ENCODE assay signal across 9 cellular contexts in the genomic region with DNA sequence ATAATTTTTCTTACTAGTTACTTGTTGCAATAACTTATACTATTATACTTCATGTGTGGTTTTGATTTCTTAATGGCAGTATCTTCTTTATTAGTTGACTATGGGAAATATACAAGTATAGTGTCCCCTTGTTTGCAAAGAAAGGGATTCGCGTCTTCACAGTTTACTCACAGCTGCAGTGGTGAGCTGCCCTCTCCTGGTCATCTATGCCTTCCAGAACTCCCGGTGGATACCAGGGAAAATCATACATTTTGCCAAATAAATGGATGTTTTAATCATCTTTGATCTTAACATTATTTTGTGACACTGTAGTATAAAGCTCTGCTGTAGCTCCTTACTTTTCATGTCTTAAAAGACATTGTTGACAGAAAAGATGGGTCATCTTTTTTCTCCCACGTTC.
DNase-seq lines count a peak whose midpoint lies in the region; ATAC-seq and TF ChIP-seq lines count a peak whose summit lies in the region.
"Had no signal": no experiment of that assay in that cellular context is flagged by ENCODE, and none has a peak within 500 bp of the region (broad histone marks: within the 10 kb centered on the region; RNA-seq: fewer than 3 reads in every experiment).

No MANE protein-coding gene starts in this region.

- H3K9me2 ChIP-seq in HCT116 (ENCODE audit: insufficient read depth) = no peaks in the 10 kb centered on the region

- no peaks in the 10 kb centered on the region for H3K4me1 ChIP-seq in HCT116 (ENCODE audit: control insufficient read depth in 1 of 2, insufficient read depth in 2 of 2, low read length in 2 of 2)
- no peaks in the 10 kb centered on the region for H3K4me1 ChIP-seq in adrenal gland (replicated peaks in 1 of 2)
- no peaks in the 10 kb centered on the region for H3K4me1 ChIP-seq in upper lobe of left lung

- no peak overlapping the region for H3K4me3 Mint-ChIP-seq in natural killer cell
- H3K4me3 Mint-ChIP-seq: activated CD4-positive, alpha-beta T cell treated with anti-CD3 and anti-CD28 coated beads, Interleukin-2, amount 10 ng/mL, durations not matched to agents 7 days and 5 days had no signal

- POLR2A ChIA-PET in HCT116 (lab: Charles Lee) = interaction anchor here (1.0 kb wide), 1 partner anchor 19 kb away, joined by 3 read pairs; no protein-coding TSS in a partner anchor

- TF ChIP-seq EP300 in upper lobe of left lung (IDR thresholded peaks at IDR 0.05) = no peak

- no peak overlapping the region for H2AFZ ChIP-seq in HCT116 (ENCODE audit: low read depth, low read length, poor library complexity, severe bottlenecking)

- peak; percentile 8 for DNase-seq in AG10803 (ENCODE audit: low read depth)
- no peak for DNase-seq in HCT116 (ENCODE audit: low read depth, low spot score)
- peak; percentile 23 to 63 (median 27) for DNase-seq in adrenal gland
- peak; percentile 9 for DNase-seq in kidney tubule cell (ENCODE audit: low spot score)
- no peak for DNase-seq in upper lobe of left lung
- DNase-seq in natural killer cell = no peak
- DNase-seq: activated CD4-positive, alpha-beta T cell treated with anti-CD3 and anti-CD28 coated beads, Interleukin-2, amount 10 ng/mL, durations not matched to agents 7 days and 5 days had no signal

- no peaks in the 10 kb centered on the region for H3K36me3 ChIP-seq in HCT116 (ENCODE audit: control insufficient read depth in 1 of 2, insufficient read depth in 2 of 2, low read length in 2 of 2)
- H3K36me3 ChIP-seq in adrenal gland (replicated peaks in 1 of 2) = no peaks in the 10 kb centered on the region
- no peaks in the 10 kb centered on the region for H3K36me3 ChIP-seq in upper lobe of left lung

- intact Hi-C loops in HCT116 (cut with micrococcal nuclease) (loop anchor here (2.0 kb wide), 1 partner anchor 266 kb away; no protein-coding TSS in a partner anchor), adrenal gland (cut with DNase I) (loop anchor here in 1 of 2 donors (5.0 to 10.0 kb wide), 2 partner anchors 268 to 390 kb away; no protein-coding TSS in a partner anchor), natural killer cell (cut with micrococcal nuclease) (loop anchor here (5.0 kb wide), 1 partner anchor 40 kb away; no protein-coding TSS in a partner anchor)

- no peaks in the 10 kb centered on the region for H3K36me3 Mint-ChIP-seq in natural killer cell

- no peaks in the 10 kb centered on the region for H3K9me3 Mint-ChIP-seq in natural killer cell
- H3K9me3 Mint-ChIP-seq: activated CD4-positive, alpha-beta T cell treated with anti-CD3 and anti-CD28 coated beads, Interleukin-2, amount 10 ng/mL, durations not matched to agents 7 days and 5 days had no signal

- CTCF ChIA-PET in HCT116 (lab: Charles Lee) = interaction anchor here (1.2 kb wide), 2 partner anchors 265 to 267 kb away, joined by 3 to 6 read pairs; no protein-coding TSS in a partner anchor

- no peak overlapping the region for H3K27ac Mint-ChIP-seq in natural killer cell
- H3K27ac Mint-ChIP-seq: activated CD4-positive, alpha-beta T cell treated with anti-CD3 and anti-CD28 coated beads, Interleukin-2, amount 10 ng/mL, durations not matched to agents 7 days and 5 days had no signal

- no peak overlapping the region for H3K4me2 ChIP-seq in HCT116 (ENCODE audit: low read length)

- H3K4me1 Mint-ChIP-seq in natural killer cell = peaks cover 14 to 18% of the 10 kb centered on the region in 2 donors
- H3K4me1 Mint-ChIP-seq: activated CD4-positive, alpha-beta T cell treated with anti-CD3 and anti-CD28 coated beads, Interleukin-2, amount 10 ng/mL, durations not matched to agents 7 days and 5 days had no signal

- no peak overlapping the region for H3K9ac ChIP-seq in HCT116 (ENCODE audit: low read length)

- RAD21 ChIA-PET in HCT116 (lab: Charles Lee; ENCODE audit: low non-redundant PET in 1 of 2, low total read pairs in 2 of 2, uncharacterized antibody in 2 of 2, unreplicated experiment in 2 of 2) = no interaction called here

- H3K27me3 ChIP-seq in HCT116 (ENCODE audit: insufficient read depth, low read length) = no peaks in the 10 kb centered on the region
- no peaks in the 10 kb centered on the region for H3K27me3 ChIP-seq in adrenal gland
- H3K27me3 ChIP-seq in upper lobe of left lung = no peaks in the 10 kb centered on the region

- BruUV-seq in HCT116 (replicated peaks; lab: Mats Ljungman, UMichigan) = no TSS peak

- no peak overlapping the region for H3K4me3 ChIP-seq in AG10803 (ENCODE audit: low read length)
- H3K4me3 ChIP-seq in HCT116 (replicated peaks in 1 of 2; ENCODE audit: low read depth in 1 of 2, low read length in 2 of 2) = no peak overlapping the region
- H3K4me3 ChIP-seq in adrenal gland = no peak overlapping the region
- no peak overlapping the region for H3K4me3 ChIP-seq in upper lobe of left lung

- H4K20me1 ChIP-seq in HCT116 (ENCODE audit: insufficient read depth) = 0 out of 2 replicates have a peak, but pooled peaks cover 4% of the 10 kb centered on the region

- no peaks in the 10 kb centered on the region for H3K27me3 Mint-ChIP-seq in natural killer cell (ENCODE audit: low read depth in 2 of 2)
- H3K27me3 Mint-ChIP-seq: activated CD4-positive, alpha-beta T cell treated with anti-CD3 and anti-CD28 coated beads, Interleukin-2, amount 10 ng/mL, durations not matched to agents 7 days and 5 days had no signal

- TF ChIP-seq RAD21 in HCT116 (IDR thresholded peaks at IDR 0.05; ENCODE audit: low read depth) = peak; percentile 59

- H3K79me2 ChIP-seq in HCT116 (ENCODE audit: insufficient read depth, low read length) = no peaks in the 10 kb centered on the region

- no peak for TF ChIP-seq POLR2A in HCT116 (IDR thresholded peaks at IDR 0.05; ENCODE audit: borderline replicate concordance, extremely low read depth, insufficient read depth, insufficient read length)
- no peak for TF ChIP-seq POLR2A in adrenal gland (IDR thresholded peaks at IDR 0.05)
- TF ChIP-seq POLR2A in upper lobe of left lung (IDR thresholded peaks at IDR 0.05) = no peak

- ATAC-seq in HCT116 (no peak), upper lobe of left lung (ENCODE audit: low FRiP score in 2 of 2) (no peak), HG03025 (IDR thresholded peaks at IDR 0.05; ENCODE audit: low FRiP score, unreplicated experiment) (no peak), natural killer cell (no peak), HG02970 (IDR thresholded peaks at IDR 0.05; ENCODE audit: low FRiP score, unreplicated experiment) (no peak)

- WGBS in adrenal gland, 4 donors = 57 to 71% (median 64%) methylated on average over 4 of the region's 4 CpGs
- WGBS in upper lobe of left lung, 2 donors = 79 to 86% methylated on average over 4 of the region's 4 CpGs

- H3K9me3 ChIP-seq in HCT116 (ENCODE audit: control insufficient read depth in 1 of 2, insufficient read depth in 1 of 2, low read depth in 1 of 2, low read length in 2 of 2) (no peaks in the 10 kb centered on the region), adrenal gland (replicated peaks in 1 of 3) (no peaks in the 10 kb centered on the region), upper lobe of left lung (no peaks in the 10 kb centered on the region)

- H3K27ac ChIP-seq in HCT116 (ENCODE audit: low read depth, low read length) = no peak overlapping the region
- H3K27ac ChIP-seq in adrenal gland = no peak overlapping the region
- H3K27ac ChIP-seq in upper lobe of left lung = no peak overlapping the region

- peak; percentile 43; the same call in 1 of the 2 replicates for TF ChIP-seq CTCF in AG10803 (conservative IDR thresholded peaks at IDR 0.05; ENCODE audit: low read length)
- TF ChIP-seq CTCF in HCT116 (IDR thresholded peaks at IDR 0.05 in 2 of 3, conservative IDR thresholded peaks at IDR 0.05 in 1 of 3; ENCODE audit: borderline replicate concordance in 1 of 3, insufficient read depth in 1 of 3, low read depth in 2 of 3, low read length in 2 of 3) = peak; percentile 37 to 53 (median 43); a peak in 5 of 6 replicates
- peak in 5 of 6 experiments; percentile 32 to 57 (median 54) for TF ChIP-seq CTCF in adrenal gland (IDR thresholded peaks at IDR 0.05)
- peak in 1 of 6 experiments; percentile 8 for TF ChIP-seq CTCF in upper lobe of left lung (IDR thresholded peaks at IDR 0.05)
- no peak for TF ChIP-seq CTCF in natural killer cell (IDR thresholded peaks at IDR 0.05)

TF ChIP-seq in HCT116, 20 proteins besides CTCF, POLR2A, EP300 and RAD21:
- TF ChIP-seq ELF1 (IDR thresholded peaks at IDR 0.05; ENCODE audit: borderline replicate concordance, low read depth) (no peak), FOSL1 (IDR thresholded peaks at IDR 0.05; ENCODE audit: low read depth) (no peak), ZNF274 (IDR thresholded peaks at IDR 0.05; ENCODE audit: low read depth, low read length) (no peak)

Comparison
In these comparisons a context has a peak if more than half of its experiments do, and no peak if none do; other contexts are left out.
1. DNase-seq: peak in AG10803 (single experiment), adrenal gland (7 of 7) and kidney tubule cell (single experiment); none in HCT116 (single experiment), upper lobe of left lung (0 of 2) and natural killer cell (single experiment).